8 cellular contexts compared by ENCODE assay signal in genomic region chr16:67993207-67994036, GRCh38. TPM values are rescaled to one million over a fixed set of nuclear protein-coding genes. Genes with fewer than 3 reads are reported as not detected.
DNase-seq lines count a peak whose midpoint lies in the region; ATAC-seq and TF ChIP-seq lines count a peak whose summit lies in the region.

No MANE protein-coding gene starts in this region.

- no peaks in the 10 kb centered on the region for H3K27me3 ChIP-seq in endocrine pancreas (ENCODE audit: control insufficient read depth, insufficient read depth, low read length)

- no peaks in the 10 kb centered on the region for H3K4me1 ChIP-seq in endocrine pancreas (ENCODE audit: control insufficient read depth, insufficient read depth, low read length)

- peak; percentile 61 for ATAC-seq in GM19025 (IDR thresholded peaks at IDR 0.05; ENCODE audit: low read depth, unreplicated experiment)
- peak; percentile 53 for ATAC-seq in HG03196 (IDR thresholded peaks at IDR 0.05; ENCODE audit: unreplicated experiment)

- H3K36me3 ChIP-seq in endocrine pancreas (ENCODE audit: control insufficient read depth, insufficient read depth, low read length), result no peaks in the 10 kb centered on the region

- peak; percentile 68 for TF ChIP-seq CTCF in AG10803 (conservative IDR thresholded peaks at IDR 0.05; ENCODE audit: low read length)

- H3K4me3 ChIP-seq in AG10803 (ENCODE audit: low read length) (peak overlapping the region; percentile 39), endocrine pancreas (ENCODE audit: control insufficient read depth, insufficient read depth, low read length) (no peak overlapping the region)

- H3K9me3 ChIP-seq in endocrine pancreas (ENCODE audit: control insufficient read depth, low read length), result no peaks in the 10 kb centered on the region

- H3K9ac ChIP-seq in endocrine pancreas (ENCODE audit: control insufficient read depth, insufficient read depth, low read length), result peak overlapping the region; percentile 48

- DNase-seq in AG10803 (ENCODE audit: low read depth) (peak; percentile 67), NCI-H82 (lab: John Stamatoyannopoulos, UW) (peak; percentile 85), mucosa of gallbladder (ENCODE audit: low spot score) (peak; percentile 74)
- DNase-seq in activated CD8-positive, alpha-beta memory T cell treated with anti-CD3 and anti-CD28 coated beads for 48 hours (ENCODE audit: low read depth in 2 of 3, low spot score in 2 of 3), result peak; percentile 76 to 81 (median 79)
- peak; percentile 76 to 77 for DNase-seq in stimulated activated CD8-positive, alpha-beta memory T cell treated with anti-CD3 and anti-CD28 coated beads, Interleukin-2, amount 100 ng/mL, for 48 hours (ENCODE audit: low read depth in 2 of 2)

RNA-seq across cellular contexts. Expression of gene DPEP2, which starts 5.9 kb away (rescaled TPM):
- 3.4 TPM for total RNA-seq in mucosa of gallbladder

RNA-seq across cellular contexts. Expression of gene DPEP3, which starts 13.1 kb away (rescaled TPM):
- not detected for total RNA-seq in mucosa of gallbladder

RNA-seq across cellular contexts. Expression of gene DPEP2NB, which starts 22.3 kb away (rescaled TPM):
- total RNA-seq in mucosa of gallbladder, result not detected

RNA-seq across cellular contexts. Expression of gene SLC12A4, which starts 25.0 kb away (rescaled TPM):
- total RNA-seq in mucosa of gallbladder, result 76.6 TPM

RNA-seq across cellular contexts. Expression of gene DDX28, which starts 29.6 kb away (rescaled TPM):
- total RNA-seq in mucosa of gallbladder, result 6.6 TPM
